ENCODE assay signal across 1 cellular context in the genomic region with DNA sequence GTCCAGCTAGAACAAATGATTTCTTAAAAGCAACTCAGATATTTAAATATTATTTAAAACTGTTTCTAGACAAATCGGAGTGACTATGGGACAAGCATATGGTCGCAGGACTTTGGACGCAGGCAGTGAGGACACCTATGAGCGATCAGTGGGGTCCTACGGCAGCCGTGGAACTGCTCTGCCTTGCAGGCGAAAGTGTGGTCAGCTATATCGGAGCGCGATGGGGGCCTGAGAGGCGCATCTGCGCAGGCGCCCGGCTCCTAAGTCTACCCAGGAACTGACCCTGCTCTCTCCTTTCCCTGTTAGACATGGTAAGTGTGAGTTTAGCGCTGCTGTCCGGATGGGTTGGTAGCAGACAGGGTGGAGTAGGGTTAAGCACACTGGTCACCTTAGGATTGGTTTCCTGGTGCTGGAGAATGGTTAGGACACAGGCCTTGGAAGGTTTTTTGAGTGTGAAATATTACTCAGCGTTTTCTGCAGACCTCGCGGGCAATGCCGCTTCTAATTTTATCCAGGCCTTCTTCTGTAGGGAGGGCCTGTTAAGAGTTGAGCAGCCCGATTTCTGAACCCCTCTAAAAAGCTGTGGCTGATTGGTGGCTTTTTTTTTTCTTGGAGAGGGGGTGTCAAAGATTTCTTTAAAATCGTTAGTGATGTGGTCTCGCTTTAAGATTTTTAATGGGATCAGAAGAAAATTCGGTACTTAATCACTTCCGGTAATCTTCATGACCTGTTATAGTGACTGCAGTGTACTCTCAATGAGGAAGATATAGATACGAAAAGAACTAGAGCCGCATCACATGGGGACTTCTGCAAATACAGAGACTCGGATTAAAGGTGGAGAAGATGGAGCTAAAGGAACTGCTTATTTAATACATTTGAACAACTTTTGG.
A peak's percentile ranks its signal among the peaks of the same experiment; 100 is the strongest.
TF ChIP-seq lines count a peak whose summit lies in the region.

RABGGTB (plus strand) TSS at position 293 of the 890 bp plus-strand sequence; CDS start at position 309, 16 bp downstream.

TF ChIP-seq in K562, 482 proteins besides CTCF, POLR2A, EP300 and RAD21 (continued from another document and continues in another):
- TF ChIP-seq, protein P1, sequence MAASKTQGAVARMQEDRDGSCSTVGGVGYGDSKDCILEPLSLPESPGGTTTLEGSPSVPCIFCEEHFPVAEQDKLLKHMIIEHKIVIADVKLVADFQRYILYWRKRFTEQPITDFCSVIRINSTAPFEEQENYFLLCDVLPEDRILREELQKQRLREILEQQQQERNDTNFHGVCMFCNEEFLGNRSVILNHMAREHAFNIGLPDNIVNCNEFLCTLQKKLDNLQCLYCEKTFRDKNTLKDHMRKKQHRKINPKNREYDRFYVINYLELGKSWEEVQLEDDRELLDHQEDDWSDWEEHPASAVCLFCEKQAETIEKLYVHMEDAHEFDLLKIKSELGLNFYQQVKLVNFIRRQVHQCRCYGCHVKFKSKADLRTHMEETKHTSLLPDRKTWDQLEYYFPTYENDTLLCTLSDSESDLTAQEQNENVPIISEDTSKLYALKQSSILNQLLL (CRISPR knock-in tag; IDR thresholded peaks at IDR 0.05; ENCODE audit: borderline replicate concordance) = no peak
- TF ChIP-seq, protein P2, sequence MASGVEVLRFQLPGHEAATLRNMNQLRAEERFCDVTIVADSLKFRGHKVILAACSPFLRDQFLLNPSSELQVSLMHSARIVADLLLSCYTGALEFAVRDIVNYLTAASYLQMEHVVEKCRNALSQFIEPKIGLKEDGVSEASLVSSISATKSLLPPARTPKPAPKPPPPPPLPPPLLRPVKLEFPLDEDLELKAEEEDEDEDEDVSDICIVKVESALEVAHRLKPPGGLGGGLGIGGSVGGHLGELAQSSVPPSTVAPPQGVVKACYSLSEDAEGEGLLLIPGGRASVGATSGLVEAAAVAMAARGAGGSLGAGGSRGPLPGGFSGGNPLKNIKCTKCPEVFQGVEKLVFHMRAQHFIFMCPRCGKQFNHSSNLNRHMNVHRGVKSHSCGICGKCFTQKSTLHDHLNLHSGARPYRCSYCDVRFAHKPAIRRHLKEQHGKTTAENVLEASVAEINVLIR (CRISPR knock-in tag; IDR thresholded peaks at IDR 0.05) = no peak
- no peak for TF ChIP-seq KLF16 (IDR thresholded peaks at IDR 0.05)
- peak; percentile 47; the same call in 1 of the 2 replicates for TF ChIP-seq RB1 (IDR thresholded peaks at IDR 0.05; ENCODE audit: low read depth)
- TF ChIP-seq, protein P3, sequence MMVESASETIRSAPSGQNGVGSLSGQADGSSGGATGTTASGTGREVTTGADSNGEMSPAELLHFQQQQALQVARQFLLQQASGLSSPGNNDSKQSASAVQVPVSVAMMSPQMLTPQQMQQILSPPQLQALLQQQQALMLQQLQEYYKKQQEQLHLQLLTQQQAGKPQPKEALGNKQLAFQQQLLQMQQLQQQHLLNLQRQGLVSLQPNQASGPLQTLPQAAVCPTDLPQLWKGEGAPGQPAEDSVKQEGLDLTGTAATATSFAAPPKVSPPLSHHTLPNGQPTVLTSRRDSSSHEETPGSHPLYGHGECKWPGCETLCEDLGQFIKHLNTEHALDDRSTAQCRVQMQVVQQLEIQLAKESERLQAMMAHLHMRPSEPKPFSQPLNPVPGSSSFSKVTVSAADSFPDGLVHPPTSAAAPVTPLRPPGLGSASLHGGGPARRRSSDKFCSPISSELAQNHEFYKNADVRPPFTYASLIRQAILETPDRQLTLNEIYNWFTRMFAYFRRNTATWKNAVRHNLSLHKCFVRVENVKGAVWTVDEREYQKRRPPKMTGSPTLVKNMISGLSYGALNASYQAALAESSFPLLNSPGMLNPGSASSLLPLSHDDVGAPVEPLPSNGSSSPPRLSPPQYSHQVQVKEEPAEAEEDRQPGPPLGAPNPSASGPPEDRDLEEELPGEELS (CRISPR knock-in tag; IDR thresholded peaks at IDR 0.05; ENCODE audit: borderline replicate concordance) = no peak
- no peak for TF ChIP-seq RAD51 (IDR thresholded peaks at IDR 0.05; ENCODE audit: borderline replicate concordance, low read depth)
- TF ChIP-seq GATA2 (CRISPR knock-in tag; IDR thresholded peaks at IDR 0.05) = no peak; the same call in 1 of the 2 replicates
- TF ChIP-seq TGIF2 (CRISPR knock-in tag; IDR thresholded peaks at IDR 0.05) = no peak
- TF ChIP-seq NFIX (CRISPR knock-in tag; IDR thresholded peaks at IDR 0.05; ENCODE audit: low read depth) = no peak
- no peak for TF ChIP-seq ZNF274 (IDR thresholded peaks at IDR 0.05; ENCODE audit: borderline replicate concordance, low read depth, low read length)
- TF ChIP-seq, protein P4, sequence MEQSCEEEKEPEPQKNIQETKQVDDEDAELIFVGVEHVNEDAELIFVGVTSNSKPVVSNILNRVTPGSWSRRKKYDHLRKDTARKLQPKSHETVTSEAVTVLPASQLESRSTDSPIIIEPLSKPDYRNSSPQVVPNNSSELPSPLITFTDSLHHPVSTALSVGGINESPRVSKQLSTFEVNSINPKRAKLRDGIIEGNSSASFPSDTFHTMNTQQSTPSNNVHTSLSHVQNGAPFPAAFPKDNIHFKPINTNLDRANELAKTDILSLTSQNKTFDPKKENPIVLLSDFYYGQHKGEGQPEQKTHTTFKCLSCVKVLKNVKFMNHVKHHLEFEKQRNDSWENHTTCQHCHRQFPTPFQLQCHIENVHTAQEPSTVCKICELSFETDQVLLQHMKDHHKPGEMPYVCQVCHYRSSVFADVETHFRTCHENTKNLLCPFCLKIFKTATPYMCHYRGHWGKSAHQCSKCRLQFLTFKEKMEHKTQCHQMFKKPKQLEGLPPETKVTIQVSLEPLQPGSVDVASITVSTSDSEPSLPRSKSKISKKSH (CRISPR knock-in tag; IDR thresholded peaks at IDR 0.05) = no peak
- TF ChIP-seq NFRKB (IDR thresholded peaks at IDR 0.05; ENCODE audit: low read depth) = peak; percentile 18; the same call in 1 of the 2 replicates
- no peak for TF ChIP-seq ZNF764 (CRISPR knock-in tag; IDR thresholded peaks at IDR 0.05; ENCODE audit: low read depth)
- TF ChIP-seq MAX (CRISPR knock-in tag; IDR thresholded peaks at IDR 0.05) = peak; percentile 93
- TF ChIP-seq, protein P5, sequence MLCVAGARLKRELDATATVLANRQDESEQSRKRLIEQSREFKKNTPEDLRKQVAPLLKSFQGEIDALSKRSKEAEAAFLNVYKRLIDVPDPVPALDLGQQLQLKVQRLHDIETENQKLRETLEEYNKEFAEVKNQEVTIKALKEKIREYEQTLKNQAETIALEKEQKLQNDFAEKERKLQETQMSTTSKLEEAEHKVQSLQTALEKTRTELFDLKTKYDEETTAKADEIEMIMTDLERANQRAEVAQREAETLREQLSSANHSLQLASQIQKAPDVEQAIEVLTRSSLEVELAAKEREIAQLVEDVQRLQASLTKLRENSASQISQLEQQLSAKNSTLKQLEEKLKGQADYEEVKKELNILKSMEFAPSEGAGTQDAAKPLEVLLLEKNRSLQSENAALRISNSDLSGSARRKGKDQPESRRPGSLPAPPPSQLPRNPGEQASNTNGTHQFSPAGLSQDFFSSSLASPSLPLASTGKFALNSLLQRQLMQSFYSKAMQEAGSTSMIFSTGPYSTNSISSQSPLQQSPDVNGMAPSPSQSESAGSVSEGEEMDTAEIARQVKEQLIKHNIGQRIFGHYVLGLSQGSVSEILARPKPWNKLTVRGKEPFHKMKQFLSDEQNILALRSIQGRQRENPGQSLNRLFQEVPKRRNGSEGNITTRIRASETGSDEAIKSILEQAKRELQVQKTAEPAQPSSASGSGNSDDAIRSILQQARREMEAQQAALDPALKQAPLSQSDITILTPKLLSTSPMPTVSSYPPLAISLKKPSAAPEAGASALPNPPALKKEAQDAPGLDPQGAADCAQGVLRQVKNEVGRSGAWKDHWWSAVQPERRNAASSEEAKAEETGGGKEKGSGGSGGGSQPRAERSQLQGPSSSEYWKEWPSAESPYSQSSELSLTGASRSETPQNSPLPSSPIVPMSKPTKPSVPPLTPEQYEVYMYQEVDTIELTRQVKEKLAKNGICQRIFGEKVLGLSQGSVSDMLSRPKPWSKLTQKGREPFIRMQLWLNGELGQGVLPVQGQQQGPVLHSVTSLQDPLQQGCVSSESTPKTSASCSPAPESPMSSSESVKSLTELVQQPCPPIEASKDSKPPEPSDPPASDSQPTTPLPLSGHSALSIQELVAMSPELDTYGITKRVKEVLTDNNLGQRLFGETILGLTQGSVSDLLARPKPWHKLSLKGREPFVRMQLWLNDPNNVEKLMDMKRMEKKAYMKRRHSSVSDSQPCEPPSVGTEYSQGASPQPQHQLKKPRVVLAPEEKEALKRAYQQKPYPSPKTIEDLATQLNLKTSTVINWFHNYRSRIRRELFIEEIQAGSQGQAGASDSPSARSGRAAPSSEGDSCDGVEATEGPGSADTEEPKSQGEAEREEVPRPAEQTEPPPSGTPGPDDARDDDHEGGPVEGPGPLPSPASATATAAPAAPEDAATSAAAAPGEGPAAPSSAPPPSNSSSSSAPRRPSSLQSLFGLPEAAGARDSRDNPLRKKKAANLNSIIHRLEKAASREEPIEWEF (CRISPR knock-in tag; IDR thresholded peaks at IDR 0.05) = 0 out of 2 replicates have a peak, but pooled peaks have one; percentile 57
- no peak; the same call in 1 of the 2 replicates for TF ChIP-seq GABPB2 (CRISPR knock-in tag; conservative IDR thresholded peaks at IDR 0.05)
- TF ChIP-seq ZNF717 (CRISPR knock-in tag; IDR thresholded peaks at IDR 0.05) = no peak
- no peak for TF ChIP-seq NFATC3 (IDR thresholded peaks at IDR 0.05)
- TF ChIP-seq ZNF77 (CRISPR knock-in tag; IDR thresholded peaks at IDR 0.05) = no peak
- TF ChIP-seq MTA3 (IDR thresholded peaks at IDR 0.05; ENCODE audit: borderline replicate concordance) = no peak; the same call in 1 of the 2 replicates
- TF ChIP-seq DACH1 (IDR thresholded peaks at IDR 0.05; ENCODE audit: partially characterized antibody) = peak; percentile 47
- no peak for TF ChIP-seq E2F4 (CRISPR knock-in tag; IDR thresholded peaks at IDR 0.05; ENCODE audit: low read depth)
- TF ChIP-seq RCOR1 (IDR thresholded peaks at IDR 0.05; ENCODE audit: borderline replicate concordance in 1 of 2, low read depth in 2 of 2, low read length in 2 of 2) = 0 out of 4 replicates have a peak, but pooled peaks of 1 of the 2 experiments have one; percentile 54
- TF ChIP-seq HNRNPH1 (optimal IDR thresholded peaks at IDR 0.05; ENCODE audit: low read depth, low read length) = no peak
- TF ChIP-seq SREBF2 (CRISPR knock-in tag; IDR thresholded peaks at IDR 0.05) = no peak
- TF ChIP-seq USF1 (CRISPR knock-in tag; IDR thresholded peaks at IDR 0.05) = no peak
- TF ChIP-seq CCNT2 (IDR thresholded peaks at IDR 0.05; ENCODE audit: borderline replicate concordance, extremely low read depth, insufficient read length, low read depth, low read length) = no peak
- no peak for TF ChIP-seq BCOR (IDR thresholded peaks at IDR 0.05)
- TF ChIP-seq TRIM24 (IDR thresholded peaks at IDR 0.05) = no peak
- no peak for TF ChIP-seq ZNF444 (CRISPR knock-in tag; IDR thresholded peaks at IDR 0.05)
- TF ChIP-seq RBM39 (optimal IDR thresholded peaks at IDR 0.05; ENCODE audit: low read depth, low read length) = no peak
- no peak for TF ChIP-seq CREBBP (IDR thresholded peaks at IDR 0.05; ENCODE audit: low read depth, low read length)
- TF ChIP-seq TCF7 (IDR thresholded peaks at IDR 0.05; ENCODE audit: borderline replicate concordance) = 0 out of 2 replicates have a peak, but pooled peaks have one; percentile 40
- TF ChIP-seq MEF2D (tag; conservative IDR thresholded peaks at IDR 0.05; ENCODE audit: low read depth) = 0 out of 2 replicates have a peak, but pooled peaks have one; percentile 53
- no peak for TF ChIP-seq ZNF507 (tag; conservative IDR thresholded peaks at IDR 0.05)
- TF ChIP-seq ZFP1 (CRISPR knock-in tag; IDR thresholded peaks at IDR 0.05) = no peak
- TF ChIP-seq ZNF239 (CRISPR knock-in tag; IDR thresholded peaks at IDR 0.05) = no peak
- TF ChIP-seq, protein P6, sequence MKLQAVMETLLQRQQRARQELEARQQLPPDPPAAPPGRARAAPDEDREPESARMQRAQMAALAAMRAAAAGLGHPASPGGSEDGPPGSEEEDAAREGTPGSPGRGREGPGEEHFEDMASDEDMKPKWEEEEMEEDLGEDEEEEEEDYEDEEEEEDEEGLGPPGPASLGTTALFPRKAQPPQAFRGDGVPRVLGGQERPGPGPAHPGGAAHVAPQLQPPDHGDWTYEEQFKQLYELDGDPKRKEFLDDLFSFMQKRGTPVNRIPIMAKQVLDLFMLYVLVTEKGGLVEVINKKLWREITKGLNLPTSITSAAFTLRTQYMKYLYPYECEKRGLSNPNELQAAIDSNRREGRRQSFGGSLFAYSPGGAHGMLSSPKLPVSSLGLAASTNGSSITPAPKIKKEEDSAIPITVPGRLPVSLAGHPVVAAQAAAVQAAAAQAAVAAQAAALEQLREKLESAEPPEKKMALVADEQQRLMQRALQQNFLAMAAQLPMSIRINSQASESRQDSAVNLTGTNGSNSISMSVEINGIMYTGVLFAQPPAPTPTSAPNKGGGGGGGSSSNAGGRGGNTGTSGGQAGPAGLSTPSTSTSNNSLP (IDR thresholded peaks at IDR 0.05; ENCODE audit: borderline replicate concordance, low read depth, low read length) = no peak
- TF ChIP-seq SIRT6 (IDR thresholded peaks at IDR 0.05; ENCODE audit: low read depth, low read length) = no peak
- peak; percentile 93 for TF ChIP-seq SMAD1 (IDR thresholded peaks at IDR 0.05; ENCODE audit: low read depth, low read length, partially characterized antibody)
- TF ChIP-seq ESRRA (IDR thresholded peaks at IDR 0.05; ENCODE audit: borderline replicate concordance, low read depth) = peak; percentile 49; the same call in 1 of the 2 replicates
- no peak for TF ChIP-seq ZNF121 (CRISPR knock-in tag; conservative IDR thresholded peaks at IDR 0.05)
- peak; percentile 80 for TF ChIP-seq POLR2G (IDR thresholded peaks at IDR 0.05; ENCODE audit: low read depth, low read length)
- TF ChIP-seq MXI1 (IDR thresholded peaks at IDR 0.05; ENCODE audit: low read depth, low read length) = peak; percentile 66
- no peak for TF ChIP-seq SREBF1 (IDR thresholded peaks at IDR 0.05; ENCODE audit: borderline replicate concordance, low read depth, low read length)
